12 cellular contexts compared by ENCODE assay signal in the genomic region with DNA sequence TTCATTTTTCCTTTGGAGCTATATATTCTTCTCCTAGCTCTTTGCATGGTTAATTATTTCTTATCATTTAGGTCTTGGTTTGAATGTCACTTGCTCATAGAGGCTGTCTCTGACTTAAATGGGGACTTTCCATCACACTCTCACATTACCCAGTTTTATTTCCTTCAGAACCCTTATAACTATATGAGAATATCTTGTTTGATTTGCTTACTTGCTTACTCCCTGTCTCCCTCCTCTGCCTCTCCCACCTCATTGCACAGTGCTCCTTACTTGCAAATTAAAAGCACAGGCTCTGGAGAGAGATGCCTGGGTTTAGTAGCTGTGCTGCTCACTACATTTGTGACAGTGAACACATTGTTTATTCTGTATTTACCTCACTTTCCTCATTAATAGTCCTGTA.
DNase-seq lines count a peak whose midpoint lies in the region; ATAC-seq and TF ChIP-seq lines count a peak whose summit lies in the region.
"Had no signal": no experiment of that assay in that cellular context is flagged by ENCODE, and none has a peak within 500 bp of the region (broad histone marks: within the 10 kb centered on the region; RNA-seq: fewer than 3 reads in every experiment).

No MANE protein-coding gene starts in this region.

- peaks cover 90% of the 10 kb centered on the region for H3K36me3 Mint-ChIP-seq in nephron progenitor cell (ENCODE audit: low read depth)

- no peak overlapping the region for H2AFZ ChIP-seq in mammary epithelial cell (ENCODE audit: low read depth, low read length)

- no peaks in the 10 kb centered on the region for H4K20me1 ChIP-seq in mammary epithelial cell (ENCODE audit: insufficient read depth, low read length)

- peaks cover 4% of the 10 kb centered on the region for H3K9me3 Mint-ChIP-seq in nephron progenitor cell
- H3K9me3 Mint-ChIP-seq: T-helper 1 cell treated with Interleukin-12 subunit alpha and Interleukin-12 subunit beta and Interleukin-4 antibody, amounts not matched to agents 30 μg/mL and 1 μg/mL, for 36 hours had no signal

- H3K27me3 ChIP-seq in mammary epithelial cell (ENCODE audit: insufficient read depth, low read length): no peaks in the 10 kb centered on the region
- no peaks in the 10 kb centered on the region for H3K27me3 ChIP-seq in MG63
- H3K27me3 ChIP-seq: left lung, thyroid gland had no signal

- TF ChIP-seq CTCF in mammary epithelial cell (conservative IDR thresholded peaks at IDR 0.05 in 1 of 2, IDR thresholded peaks at IDR 0.05 in 1 of 2; ENCODE audit: extremely low read depth in 1 of 2, insufficient read depth in 1 of 2, low read depth in 1 of 2, low read length in 2 of 2): peak in 1 of 2 donors; percentile 28
- TF ChIP-seq CTCF in nephron progenitor cell (IDR thresholded peaks at IDR 0.05): no peak

- peak overlapping the region; percentile 72 for H3K4me2 ChIP-seq in mammary epithelial cell (ENCODE audit: insufficient read depth, low read depth, low read length)

- H3K27ac ChIP-seq in mammary epithelial cell (ENCODE audit: insufficient read depth, low read depth, low read length): peak overlapping the region; percentile 94
- H3K27ac ChIP-seq: left lung had no signal

- H3K4me3 Mint-ChIP-seq in nephron progenitor cell: no peak overlapping the region
- H3K4me3 Mint-ChIP-seq: T-helper 1 cell treated with Interleukin-12 subunit alpha and Interleukin-12 subunit beta and Interleukin-4 antibody, amounts not matched to agents 30 μg/mL and 1 μg/mL, for 36 hours had no signal

- H3K9me3 ChIP-seq in mammary epithelial cell (replicated peaks; ENCODE audit: insufficient read depth, low read length) (no peaks in the 10 kb centered on the region), MG63 (no peaks in the 10 kb centered on the region)
- H3K9me3 ChIP-seq: left lung, thyroid gland had no signal

- dilution Hi-C loops in mammary epithelial cell (cut with HindIII; ENCODE audit: low sequenced_read_pairs): no loop called here

- H3K36me3 ChIP-seq in mammary epithelial cell (ENCODE audit: insufficient read depth, low read length) (no peaks in the 10 kb centered on the region), MG63 (no peaks in the 10 kb centered on the region)
- H3K36me3 ChIP-seq: left lung, thyroid gland had no signal

- H3K4me3 ChIP-seq in mammary epithelial cell (replicated peaks in 1 of 3; ENCODE audit: insufficient read depth in 1 of 3, low read depth in 2 of 3, low read length in 3 of 3) (no peak overlapping the region), MG63 (no peak overlapping the region)
- H3K4me3 ChIP-seq: left lung, thyroid gland had no signal

- CTCF ChIA-PET in mammary epithelial cell (lab: Charles Lee; ENCODE audit: low non-redundant PET): interaction anchor here (1.0 kb wide), 2 partner anchors 33 to 480 kb away, joined by 3 read pairs; no protein-coding TSS in a partner anchor

- ATAC-seq in HG03159 (IDR thresholded peaks at IDR 0.05; ENCODE audit: unreplicated experiment): peak; percentile 66
- ATAC-seq: left lung had no signal

- H3K9ac ChIP-seq in mammary epithelial cell (ENCODE audit: insufficient read depth, low read length): peak overlapping the region; percentile 71

- H3K4me1 Mint-ChIP-seq in nephron progenitor cell: peaks cover 75% of the 10 kb centered on the region

- H3K79me2 ChIP-seq in mammary epithelial cell (ENCODE audit: insufficient read depth, low read length): peaks cover 76% of the 10 kb centered on the region

- DNase-seq in ELR (ENCODE audit: low read depth) (peak; percentile 29), mammary epithelial cell (peak; percentile 40), nephron progenitor cell (no peak), MG63 (no peak), GDM1 (lab: John Stamatoyannopoulos, UW) (no peak), nucleus accumbens (lab: John Stamatoyannopoulos, UW) (no peak)
- no peak for DNase-seq in activated CD8-positive, alpha-beta memory T cell treated with anti-CD3 and anti-CD28 coated beads, Interleukin-2, amount 50 U/mL, for 48 hours
- DNase-seq: activated T-cell treated with anti-CD3 and anti-CD28 coated beads for 4 hours, left lung, thyroid gland had no signal

- in situ Hi-C loops in mammary epithelial cell (cut with MboI; ENCODE audit: low sequenced_read_pairs in 2 of 2): no loop called here

- intact Hi-C loops in mammary epithelial cell (cut with micrococcal nuclease): no loop called here

- peaks cover 44% of the 10 kb centered on the region for H3K4me1 ChIP-seq in mammary epithelial cell (ENCODE audit: insufficient read depth, low read length)
- H3K4me1 ChIP-seq: left lung had no signal

- peak overlapping the region; percentile 9 for H3K27ac Mint-ChIP-seq in nephron progenitor cell
- H3K27ac Mint-ChIP-seq: T-helper 1 cell treated with Interleukin-12 subunit alpha and Interleukin-12 subunit beta and Interleukin-4 antibody, amounts not matched to agents 30 μg/mL and 1 μg/mL, for 36 hours had no signal

- no peaks in the 10 kb centered on the region for H3K27me3 Mint-ChIP-seq in nephron progenitor cell (ENCODE audit: low read depth, poor library complexity)

- BruUV-seq in mammary epithelial cell (replicated peaks; lab: Mats Ljungman, UMichigan): no TSS peak

Comparison
In these comparisons a context has a peak if more than half of its experiments do, and no peak if none do; other contexts are left out.
1. DNase-seq: peak in ELR (single experiment) and mammary epithelial cell (single experiment); none in nephron progenitor cell (single experiment), activated CD8-positive, alpha-beta memory T cell treated with anti-CD3 and anti-CD28 coated beads, Interleukin-2, amount 50 U/mL, for 48 hours (single experiment), MG63 (single experiment), GDM1 (single experiment) and nucleus accumbens (0 of 56).